In the genomic region with DNA sequence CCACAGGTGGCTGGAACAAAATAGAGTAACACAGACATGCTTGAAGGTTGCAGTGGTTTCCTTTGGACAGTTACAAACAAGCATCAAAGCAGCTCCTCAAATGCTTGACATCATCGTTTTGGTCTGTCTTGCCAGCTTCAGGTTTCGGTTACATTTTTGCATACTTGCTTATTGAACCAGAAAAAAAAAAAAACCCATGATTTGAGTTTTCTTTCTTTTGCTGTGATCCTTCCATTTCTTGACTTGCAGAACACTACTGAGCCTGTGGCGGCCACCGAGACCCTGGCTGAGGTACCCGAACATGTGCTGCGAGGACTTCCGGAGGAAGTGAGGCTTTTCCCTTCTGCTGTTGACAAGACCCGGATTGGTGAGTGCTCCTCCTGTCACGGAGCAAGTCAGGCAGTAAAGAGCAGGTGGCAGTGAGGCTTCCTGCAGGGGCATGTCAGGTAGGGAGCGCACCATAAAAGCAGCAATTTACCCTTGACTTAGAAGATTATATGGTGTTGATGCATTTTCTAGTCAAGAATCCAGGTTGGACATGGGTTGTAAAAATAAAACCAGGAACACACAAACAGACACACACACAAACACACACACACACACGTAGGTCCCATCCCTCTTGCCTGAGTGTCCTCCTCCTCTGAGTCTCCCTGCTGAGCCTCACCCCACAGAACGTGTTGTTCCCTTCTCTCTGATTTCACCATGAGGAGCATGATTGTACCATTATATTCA, we compare ENCODE assay signal across 8 cellular contexts. TPM values are rescaled to one million over a fixed set of nuclear protein-coding genes. Genes with fewer than 3 reads are reported as not detected.
A peak's percentile ranks its signal among the peaks of the same experiment; 100 is the strongest.
DNase-seq lines count a peak whose midpoint lies in the region; ATAC-seq and TF ChIP-seq lines count a peak whose summit lies in the region.

No MANE protein-coding gene starts in this region.

- no peaks in the 10 kb centered on the region for H3K27me3 Mint-ChIP-seq in Caco-2 (ENCODE audit: insufficient read depth, unreplicated experiment)

- intact Hi-C loops in left ventricle myocardium superior (cut with micrococcal nuclease), result no loop called here
- intact Hi-C loops in Caco-2 (cut with micrococcal nuclease; ENCODE audit: unreplicated experiment), result no loop called here

- H3K79me2 ChIP-seq in Karpas-422 (ENCODE audit: low read length), result no peaks in the 10 kb centered on the region

- CTCF ChIA-PET in Caco-2 (lab: Charles Lee), result no interaction called here

- peaks cover 1% of the 10 kb centered on the region; the same call in 1 of the 2 replicates for H3K36me3 ChIP-seq in GM06990 (ENCODE audit: control insufficient read depth, insufficient read depth, low read length)
- H3K36me3 ChIP-seq in Karpas-422 (ENCODE audit: insufficient read depth, low read length), result no peaks in the 10 kb centered on the region
- H3K36me3 ChIP-seq in Caco-2 (ENCODE audit: control insufficient read depth, insufficient read depth, low read length), result no peaks in the 10 kb centered on the region

- H3K27ac Mint-ChIP-seq in Caco-2 (ENCODE audit: unreplicated experiment), result no peak overlapping the region

- no peaks in the 10 kb centered on the region for H3K27me3 ChIP-seq in GM06990 (replicated peaks; ENCODE audit: control insufficient read depth, insufficient read depth, low read length)
- no peaks in the 10 kb centered on the region for H3K27me3 ChIP-seq in Karpas-422 (ENCODE audit: low read length)
- H3K27me3 ChIP-seq in Caco-2 (replicated peaks; ENCODE audit: control insufficient read depth, insufficient read depth, low read length), result no peaks in the 10 kb centered on the region

- TF ChIP-seq CTCF in GM06990 (IDR thresholded peaks at IDR 0.05; ENCODE audit: insufficient read depth, low read length, poor library complexity, severe bottlenecking) (no peak), Caco-2 (IDR thresholded peaks at IDR 0.05; ENCODE audit: insufficient read depth in 1 of 2, low read depth in 1 of 2, low read length in 1 of 2, severe bottlenecking in 1 of 2, unreplicated experiment in 1 of 2) (no peak)

- H3K4me1 ChIP-seq in Karpas-422 (ENCODE audit: low read length) (peaks cover 50% of the 10 kb centered on the region), Caco-2 (no peaks in the 10 kb centered on the region)

- peak overlapping the region; percentile 51 for H3K4me2 ChIP-seq in Karpas-422 (ENCODE audit: low read depth, low read length, poor library complexity, severe bottlenecking)

- H3K4me3 Mint-ChIP-seq in Caco-2 (ENCODE audit: unreplicated experiment), result no peak overlapping the region

- H2AFZ ChIP-seq in Karpas-422 (ENCODE audit: low read length), result peak overlapping the region; percentile 81

- H3K9me2 ChIP-seq in Karpas-422 (replicated peaks; ENCODE audit: insufficient read depth, low read length), result no peaks in the 10 kb centered on the region

- H3K9ac ChIP-seq in Karpas-422 (ENCODE audit: low read length), result peak overlapping the region; percentile 38

- DNase-seq in GM06990 (ENCODE audit: extremely low read depth, insufficient read length), result peak; percentile 91
- peak; percentile 86 for DNase-seq in Karpas-422
- peak; percentile 59 for DNase-seq in activated CD8-positive, alpha-beta memory T cell treated with anti-CD3 and anti-CD28 coated beads, Interleukin-2, amount 50 U/mL, for 1 hour (ENCODE audit: extremely low read depth)
- peak; percentile 35 for DNase-seq in left ventricle myocardium superior
- DNase-seq in stimulated activated CD4-positive, alpha-beta T cell treated with anti-CD3 and anti-CD28 coated beads, TNF-alpha, amount 100 ng/mL, for 24 hours (ENCODE audit: low read depth in 3 of 3), result peak; percentile 65 to 77 (median 71)
- DNase-seq in NCI-H1105 treated with DMSO at 0.1 percent for 48 hours (lab: John Stamatoyannopoulos, UW), result no peak
- no peak for DNase-seq in Caco-2

- POLR2A ChIA-PET in Caco-2 (lab: Charles Lee), result no interaction called here

- H3K4me1 Mint-ChIP-seq in Caco-2 (ENCODE audit: low read depth, unreplicated experiment), result no peaks in the 10 kb centered on the region

- no peaks in the 10 kb centered on the region for H3K9me3 Mint-ChIP-seq in Caco-2 (ENCODE audit: unreplicated experiment)

- H3K27ac ChIP-seq in Karpas-422 (ENCODE audit: low read length), result peak overlapping the region; percentile 40

- H3K4me3 ChIP-seq in GM06990 (replicated peaks; ENCODE audit: low read depth, low read length) (peak overlapping the region; percentile 58), Karpas-422 (ENCODE audit: low read length) (peak overlapping the region; percentile 27), Caco-2 (ENCODE audit: low read depth, low read length) (no peak overlapping the region)

- H3K9me3 ChIP-seq in Karpas-422 (ENCODE audit: low read length) (no peaks in the 10 kb centered on the region), Caco-2 (no peaks in the 10 kb centered on the region)

- H4K20me1 ChIP-seq in Karpas-422 (ENCODE audit: insufficient read depth, low read depth, low read length), result peaks cover 11% of the 10 kb centered on the region

- BruUV-seq in Caco-2 (replicated peaks; lab: Mats Ljungman, UMichigan), result no TSS peak

- ATAC-seq in GM21447 (IDR thresholded peaks at IDR 0.05; ENCODE audit: unreplicated experiment) (peak; percentile 88), left ventricle myocardium superior (no peak)

- H3K36me3 Mint-ChIP-seq in Caco-2 (ENCODE audit: insufficient read depth, unreplicated experiment), result no peaks in the 10 kb centered on the region

RNA-seq across cellular contexts. Expression of a gene that starts 30.9 kb away (rescaled TPM):
- 28.3 and 36.0 TPM in 2 replicates for total RNA-seq in Karpas-422 (2014; rRNA removed; shearing (Covaris generic); ENCODE audit: low replicate concordance)
- total RNA-seq in left ventricle myocardium superior, result 38.5 TPM
- total RNA-seq in Caco-2 (2022), result 29.8 and 32.7 TPM in 2 replicates

Comparison
In these comparisons a context has a peak if more than half of its experiments do, and no peak if none do; other contexts are left out.
1. DNase-seq: peak in GM06990 (single experiment), Karpas-422 (single experiment), activated CD8-positive, alpha-beta memory T cell treated with anti-CD3 and anti-CD28 coated beads, Interleukin-2, amount 50 U/mL, for 1 hour (single experiment), left ventricle myocardium superior (single experiment) and stimulated activated CD4-positive, alpha-beta T cell treated with anti-CD3 and anti-CD28 coated beads, TNF-alpha, amount 100 ng/mL, for 24 hours (3 of 3); none in NCI-H1105 treated with DMSO at 0.1 percent for 48 hours (single experiment) and Caco-2 (0 of 2).